ENCODE assay signal across 16 cellular contexts in the genomic region with DNA sequence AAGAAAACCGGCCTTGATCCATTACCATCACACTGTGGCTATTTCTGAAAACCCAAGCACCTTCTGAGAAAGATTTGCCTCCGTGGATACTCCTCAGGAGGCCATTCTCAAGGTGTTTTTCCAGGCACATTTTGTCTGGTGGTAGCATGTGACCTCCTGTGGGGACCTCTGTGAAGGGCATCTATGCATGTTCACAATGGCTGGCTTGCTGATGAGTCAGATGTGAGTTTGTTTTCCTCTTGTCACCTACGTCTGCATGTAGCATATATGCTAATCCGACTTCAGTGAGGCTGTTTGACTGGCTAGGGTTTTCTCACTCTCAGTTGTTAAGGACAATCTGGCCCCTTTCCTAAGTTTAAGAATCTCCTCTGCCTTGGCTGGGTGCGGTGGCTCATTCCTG. TPM values are rescaled to one million over a fixed set of nuclear protein-coding genes. Genes with fewer than 3 reads are reported as not detected.
DNase-seq lines count a peak whose midpoint lies in the region; ATAC-seq, FAIRE-seq and TF ChIP-seq lines count a peak whose summit lies in the region.
"Not testable (repeated sequence)": the region's sequence is repeated elsewhere in the genome, so short reads cannot be mapped to it uniquely, and the experiment has no call there.
"Had no signal": no experiment of that assay in that cellular context is flagged by ENCODE, and none has a peak within 500 bp of the region (broad histone marks: within the 10 kb centered on the region; RNA-seq: fewer than 3 reads in every experiment).

No MANE protein-coding gene starts in this region.

- H3K4me3 Mint-ChIP-seq in activated CD8-positive, alpha-beta T cell treated with anti-CD3 and anti-CD28 coated beads for 36 hours; activated T-helper 1 cell treated with anti-CD3 and anti-CD28 coated beads, Interleukin-12 subunit alpha, Interleukin-12 subunit beta, Interleukin-2, Interleukin-4 antibody, amounts not matched to agents 30 ng/mL and 10 ng/mL and 1 ng/mL, durations not matched to agents 14 hours and 24 hours and 36 hours; astrocyte (ENCODE audit: unreplicated experiment): not testable (repeated sequence)

- not testable (repeated sequence) for H2BK120ac ChIP-seq in mesendoderm (ENCODE audit: low read depth, low read length)

- H3K27ac ChIP-seq in astrocyte (ENCODE audit: low read depth, low read length); mesendoderm (ENCODE audit: low read depth, low read length): not testable (repeated sequence)

- not testable (repeated sequence) for H4K5ac ChIP-seq in mesendoderm (ENCODE audit: low read length)

- H3K4me1 Mint-ChIP-seq in activated CD8-positive, alpha-beta T cell treated with anti-CD3 and anti-CD28 coated beads for 36 hours (ENCODE audit: low read depth): peaks cover 13% of the 10 kb centered on the region
- H3K4me1 Mint-ChIP-seq in activated T-helper 1 cell treated with anti-CD3 and anti-CD28 coated beads, Interleukin-12 subunit alpha, Interleukin-12 subunit beta, Interleukin-2, Interleukin-4 antibody, amounts not matched to agents 30 ng/mL and 10 ng/mL and 1 ng/mL, durations not matched to agents 14 hours and 24 hours and 36 hours (ENCODE audit: low read depth): peaks cover 22% of the 10 kb centered on the region
- H3K4me1 Mint-ChIP-seq in astrocyte (ENCODE audit: low read depth, unreplicated experiment): not testable (repeated sequence)

- H4K20me1 ChIP-seq in astrocyte (ENCODE audit: insufficient read depth, low read length): peaks cover 46% of the 10 kb centered on the region

- H3K9ac ChIP-seq in astrocyte (ENCODE audit: low read length); mesendoderm (ENCODE audit: low read length): not testable (repeated sequence)

- CTCF ChIA-PET in activated CD8-positive, alpha-beta T cell treated with anti-CD3 and anti-CD28 coated beads for 36 hours (lab: Charles Lee): not testable (repeated sequence)

- peak overlapping the region; percentile 47 for H3K27ac Mint-ChIP-seq in activated CD8-positive, alpha-beta T cell treated with anti-CD3 and anti-CD28 coated beads for 36 hours
- H3K27ac Mint-ChIP-seq in activated T-helper 1 cell treated with anti-CD3 and anti-CD28 coated beads, Interleukin-12 subunit alpha, Interleukin-12 subunit beta, Interleukin-2, Interleukin-4 antibody, amounts not matched to agents 30 ng/mL and 10 ng/mL and 1 ng/mL, durations not matched to agents 14 hours and 24 hours and 36 hours: peak overlapping the region; percentile 23
- H3K27ac Mint-ChIP-seq in astrocyte (ENCODE audit: unreplicated experiment): not testable (repeated sequence)

- not testable (repeated sequence) for H3K18ac ChIP-seq in mesendoderm (ENCODE audit: low read length)

- H3K36me3 ChIP-seq in astrocyte (ENCODE audit: insufficient read depth, low read length) (peaks cover 64% of the 10 kb centered on the region), mesendoderm (ENCODE audit: control insufficient read depth, insufficient read depth, low read length) (peaks cover 22% of the 10 kb centered on the region)

- not testable (repeated sequence) for H3K79me1 ChIP-seq in mesendoderm (ENCODE audit: low read length)

- H2BK15ac ChIP-seq in mesendoderm (replicated peaks; ENCODE audit: low read depth): not testable (repeated sequence)

- not testable (repeated sequence) for H3K4ac ChIP-seq in mesendoderm (ENCODE audit: low read depth, low read length)

- H3K4me3 ChIP-seq in astrocyte (ENCODE audit: insufficient read depth, low read depth, low read length); mesendoderm (ENCODE audit: low read length): not testable (repeated sequence)

- H3K9me3 ChIP-seq in astrocyte (ENCODE audit: insufficient read depth, low read depth, low read length): not testable (repeated sequence)

- H3K4me1 ChIP-seq in astrocyte (ENCODE audit: insufficient read depth, low read length); mesendoderm (ENCODE audit: control insufficient read depth, low read depth, low read length): not testable (repeated sequence)

- H4K8ac ChIP-seq in mesendoderm (ENCODE audit: low read depth, low read length): not testable (repeated sequence)

- not testable (repeated sequence) for H3K27me3 Mint-ChIP-seq in activated CD8-positive, alpha-beta T cell treated with anti-CD3 and anti-CD28 coated beads for 36 hours; activated T-helper 1 cell treated with anti-CD3 and anti-CD28 coated beads, Interleukin-12 subunit alpha, Interleukin-12 subunit beta, Interleukin-2, Interleukin-4 antibody, amounts not matched to agents 30 ng/mL and 10 ng/mL and 1 ng/mL, durations not matched to agents 14 hours and 24 hours and 36 hours (ENCODE audit: insufficient read depth); astrocyte (ENCODE audit: low read depth, unreplicated experiment)

- not testable (repeated sequence) for TF ChIP-seq POLR2A in GM12891 (IDR thresholded peaks at IDR 0.05; ENCODE audit: low read depth, low read length)

- H3K23ac ChIP-seq in mesendoderm (ENCODE audit: low read length): not testable (repeated sequence)

- H2AFZ ChIP-seq in astrocyte (ENCODE audit: low read depth, low read length): not testable (repeated sequence)

- not testable (repeated sequence) for H2BK5ac ChIP-seq in mesendoderm (ENCODE audit: low read length)

- not testable (repeated sequence) for H3K27me3 ChIP-seq in astrocyte (ENCODE audit: insufficient read depth, low read length); mesendoderm (ENCODE audit: insufficient read depth, low read length, poor library complexity)

- not testable (repeated sequence) for H3K9me3 Mint-ChIP-seq in activated CD8-positive, alpha-beta T cell treated with anti-CD3 and anti-CD28 coated beads for 36 hours; activated T-helper 1 cell treated with anti-CD3 and anti-CD28 coated beads, Interleukin-12 subunit alpha, Interleukin-12 subunit beta, Interleukin-2, Interleukin-4 antibody, amounts not matched to agents 30 ng/mL and 10 ng/mL and 1 ng/mL, durations not matched to agents 14 hours and 24 hours and 36 hours; astrocyte (ENCODE audit: unreplicated experiment)

- not testable (repeated sequence) for H2AK5ac ChIP-seq in mesendoderm (ENCODE audit: low read length)

- POLR2A ChIA-PET in activated CD8-positive, alpha-beta T cell treated with anti-CD3 and anti-CD28 coated beads for 36 hours (lab: Charles Lee): not testable (repeated sequence)

- H3K56ac ChIP-seq in mesendoderm (ENCODE audit: low read length): not testable (repeated sequence)

- peak; percentile 68 for FAIRE-seq in GM12891 (lab: Jason Lieb, UNC)
- peak; percentile 55 for FAIRE-seq in astrocyte (lab: Jason Lieb, UNC)

- WGBS in mesendoderm (ENCODE audit: extremely low coverage, insufficient coverage, low lambda C conversion rate): no CpG with 5 or more reads among the region's 5 CpGs

- peak; percentile 42 for ATAC-seq in activated CD8-positive, alpha-beta T cell treated with anti-CD3 and anti-CD28 coated beads for 36 hours
- peak; percentile 37 for ATAC-seq in esophagus mucosa

- H3K79me2 ChIP-seq in astrocyte (ENCODE audit: insufficient read depth, low read length); mesendoderm (ENCODE audit: control insufficient read depth, insufficient read depth, low read length): not testable (repeated sequence)

- H3K36me3 Mint-ChIP-seq in activated CD8-positive, alpha-beta T cell treated with anti-CD3 and anti-CD28 coated beads for 36 hours (ENCODE audit: low read depth): peaks cover 60% of the 10 kb centered on the region
- peaks cover 60% of the 10 kb centered on the region for H3K36me3 Mint-ChIP-seq in activated T-helper 1 cell treated with anti-CD3 and anti-CD28 coated beads, Interleukin-12 subunit alpha, Interleukin-12 subunit beta, Interleukin-2, Interleukin-4 antibody, amounts not matched to agents 30 ng/mL and 10 ng/mL and 1 ng/mL, durations not matched to agents 14 hours and 24 hours and 36 hours (ENCODE audit: low read depth)
- H3K36me3 Mint-ChIP-seq in astrocyte (ENCODE audit: low read depth, unreplicated experiment): peaks cover 28% of the 10 kb centered on the region

- intact Hi-C loops in activated CD8-positive, alpha-beta T cell treated with anti-CD3 and anti-CD28 coated beads for 36 hours (cut with micrococcal nuclease): loop anchor here (10.0 kb wide), 1 partner anchor 197 kb away; a partner anchor contains a TSS
- intact Hi-C loops in activated T-helper 1 cell treated with anti-CD3 and anti-CD28 coated beads, Interleukin-12 subunit alpha, Interleukin-12 subunit beta, Interleukin-2, Interleukin-4 antibody, amounts not matched to agents 30 ng/mL and 10 ng/mL and 1 ng/mL, durations not matched to agents 14 hours and 24 hours and 36 hours (cut with micrococcal nuclease): loop anchor here (10.0 kb wide), 1 partner anchor 597 kb away; a partner anchor contains a TSS

- TF ChIP-seq CTCF in activated CD8-positive, alpha-beta T cell treated with anti-CD3 and anti-CD28 coated beads for 36 hours (IDR thresholded peaks at IDR 0.05); astrocyte (IDR thresholded peaks at IDR 0.05; ENCODE audit: insufficient read depth, low read depth, low read length): not testable (repeated sequence)

- H3K4me2 ChIP-seq in astrocyte (ENCODE audit: low read length): peak overlapping the region; percentile 15
- not testable (repeated sequence) for H3K4me2 ChIP-seq in mesendoderm (ENCODE audit: low read length)

- not testable (repeated sequence) for DNase-seq in GM12891 (ENCODE audit: insufficient read length, low spot score); activated CD8-positive, alpha-beta T cell treated with anti-CD3 and anti-CD28 coated beads for 36 hours; activated T-helper 1 cell treated with anti-CD3 and anti-CD28 coated beads, Interleukin-12 subunit alpha, Interleukin-12 subunit beta, Interleukin-2, Interleukin-4 antibody, amounts not matched to agents 30 ng/mL and 10 ng/mL and 1 ng/mL, durations not matched to agents 14 hours and 24 hours and 36 hours (ENCODE audit: low spot score); astrocyte (ENCODE audit: low read depth)
- DNase-seq in dermis blood vessel endothelial cell (peak; percentile 48), mesendoderm (peak; percentile 54)

RNA-seq across cellular contexts. Expression of a gene that starts 7.9 kb away (rescaled TPM):
- polyA plus RNA-seq in GM12891 (2012; ENCODE audit: low read depth, missing spikeins): 125 TPM
- 100 to 1,000 TPM; 194 to 198 TPM for total RNA-seq in activated CD8-positive, alpha-beta T cell treated with anti-CD3 and anti-CD28 coated beads for 36 hours
- total RNA-seq in activated T-helper 1 cell treated with anti-CD3 and anti-CD28 coated beads, Interleukin-12 subunit alpha, Interleukin-12 subunit beta, Interleukin-2, Interleukin-4 antibody, amounts not matched to agents 30 ng/mL and 10 ng/mL and 1 ng/mL, durations not matched to agents 14 hours and 24 hours and 36 hours: 145 and 150 TPM in 2 replicates
- total RNA-seq in astrocyte: 80.0 and 81.4 TPM in 2 replicates
- 47.5 and 61.2 TPM in 2 replicates for total RNA-seq in dermis blood vessel endothelial cell
- total RNA-seq in esophagus mucosa: 86.1 TPM
- 131 TPM for polyA plus RNA-seq in mesendoderm (2013, experiment 1 of 2)
- polyA plus RNA-seq in mesendoderm (2013, experiment 2 of 2): 133 TPM

RNA-seq across cellular contexts. Expression of a gene that starts 8.1 kb away (rescaled TPM):
- polyA plus RNA-seq in GM12891 (2012; ENCODE audit: low read depth, missing spikeins): 3.4 TPM
- 10 to 100 TPM; 11.4 to 12.6 TPM for total RNA-seq in activated CD8-positive, alpha-beta T cell treated with anti-CD3 and anti-CD28 coated beads for 36 hours
- total RNA-seq in activated T-helper 1 cell treated with anti-CD3 and anti-CD28 coated beads, Interleukin-12 subunit alpha, Interleukin-12 subunit beta, Interleukin-2, Interleukin-4 antibody, amounts not matched to agents 30 ng/mL and 10 ng/mL and 1 ng/mL, durations not matched to agents 14 hours and 24 hours and 36 hours: 8.3 and 11.3 TPM in 2 replicates
- total RNA-seq in astrocyte (3.9 TPM in 2 replicates), dermis blood vessel endothelial cell (4.8 and 5.8 TPM in 2 replicates), esophagus mucosa (2.9 TPM)
- polyA plus RNA-seq in mesendoderm (2013, experiment 1 of 2): 5.3 TPM
- 5.6 TPM for polyA plus RNA-seq in mesendoderm (2013, experiment 2 of 2)

RNA-seq across cellular contexts. Expression of a gene that starts 55.1 kb away (rescaled TPM):
- not detected for polyA plus RNA-seq in GM12891 (2012; ENCODE audit: low read depth, missing spikeins)
- under 1 TPM in 1 of 2 experiments, not detected in 1; 0.18 TPM for total RNA-seq in activated CD8-positive, alpha-beta T cell treated with anti-CD3 and anti-CD28 coated beads for 36 hours
- not detected in 2 replicates for total RNA-seq in activated T-helper 1 cell treated with anti-CD3 and anti-CD28 coated beads, Interleukin-12 subunit alpha, Interleukin-12 subunit beta, Interleukin-2, Interleukin-4 antibody, amounts not matched to agents 30 ng/mL and 10 ng/mL and 1 ng/mL, durations not matched to agents 14 hours and 24 hours and 36 hours
- total RNA-seq in astrocyte: not detected in 2 replicates
- 0.09 and 0.17 TPM in 2 replicates for total RNA-seq in dermis blood vessel endothelial cell
- total RNA-seq in esophagus mucosa: not detected
- not detected for polyA plus RNA-seq in mesendoderm (2013, experiment 1 of 2)
- not detected for polyA plus RNA-seq in mesendoderm (2013, experiment 2 of 2)
- total RNA-seq: CD4-positive, alpha-beta T cell; CD8-positive, alpha-beta memory T cell; Daoy; G401; GM23248; H1; H7 had no signal
- polyA plus RNA-seq: A549; CD14-positive monocyte; CD8-positive, alpha-beta memory T cell; GM23248; H1 had no signal
